13 cellular contexts compared by ENCODE assay signal in the genomic region with DNA sequence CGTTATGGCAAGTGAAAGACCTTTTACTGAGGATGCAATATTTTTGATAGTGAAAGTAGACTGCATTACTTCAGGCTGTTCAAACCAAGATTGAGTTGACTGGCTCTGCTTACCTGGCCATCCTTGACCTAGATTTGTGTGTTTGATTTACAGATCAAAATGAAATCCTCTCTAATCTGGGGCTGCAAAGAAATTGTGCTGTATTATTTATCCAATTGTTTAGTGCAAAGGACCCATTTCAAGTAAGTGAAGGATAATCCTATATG. TPM values are rescaled to one million over a fixed set of nuclear protein-coding genes. Genes with fewer than 3 reads are reported as not detected.
A peak's percentile ranks its signal among the peaks of the same experiment; 100 is the strongest.
DNase-seq lines count a peak whose midpoint lies in the region; ATAC-seq and TF ChIP-seq lines count a peak whose summit lies in the region.
"Had no signal": no experiment of that assay in that cellular context is flagged by ENCODE, and none has a peak within 500 bp of the region (broad histone marks: within the 10 kb centered on the region; RNA-seq: fewer than 3 reads in every experiment).

No MANE protein-coding gene starts in this region.

- no peaks in the 10 kb centered on the region for H3K9me3 Mint-ChIP-seq in activated naive CD8-positive, alpha-beta T cell (ENCODE audit: low read depth)
- H3K9me3 Mint-ChIP-seq in endothelial cell (ENCODE audit: unreplicated experiment), result no peaks in the 10 kb centered on the region
- H3K9me3 Mint-ChIP-seq: stimulated activated memory B cell treated with anti-CD40 and anti-IgM and Interleukin-4, amounts not matched to agents 10 μg/mL and 1 μg/mL and 100 μg/mL, for 72 hours had no signal

- H3K36me3 ChIP-seq in Loucy (ENCODE audit: insufficient read depth, low read length), result no peaks in the 10 kb centered on the region
- H3K36me3 ChIP-seq in stomach, result no peaks in the 10 kb centered on the region
- H3K36me3 ChIP-seq: Peyer's patch, WERI-Rb-1 had no signal

- no peaks in the 10 kb centered on the region for H3F3A ChIP-seq in Loucy (ENCODE audit: low read depth)

- H3K36me3 Mint-ChIP-seq in activated naive CD8-positive, alpha-beta T cell, result peaks cover 3% of the 10 kb centered on the region
- no peaks in the 10 kb centered on the region for H3K36me3 Mint-ChIP-seq in endothelial cell (ENCODE audit: low read depth, unreplicated experiment)
- H3K36me3 Mint-ChIP-seq: stimulated activated memory B cell treated with anti-CD40 and anti-IgM and Interleukin-4, amounts not matched to agents 10 μg/mL and 1 μg/mL and 100 μg/mL, for 72 hours had no signal

- TF ChIP-seq CTCF in Loucy (conservative IDR thresholded peaks at IDR 0.05; ENCODE audit: low read length) (no peak), stomach (IDR thresholded peaks at IDR 0.05) (no peak), endothelial cell (IDR thresholded peaks at IDR 0.05; ENCODE audit: unreplicated experiment) (no peak)

- no peaks in the 10 kb centered on the region for H3K9me2 ChIP-seq in Loucy (replicated peaks; ENCODE audit: low read depth, low read length)

- H3K79me2 ChIP-seq in Loucy (ENCODE audit: insufficient read depth, low read length), result no peaks in the 10 kb centered on the region

- peak overlapping the region; percentile 53 for H3K9ac ChIP-seq in Loucy (ENCODE audit: low read depth, low read length, poor library complexity, severe bottlenecking)

- H4K20me1 ChIP-seq in Loucy (ENCODE audit: insufficient read depth, low read length, poor library complexity, severe bottlenecking), result no peaks in the 10 kb centered on the region

- no peaks in the 10 kb centered on the region for H3K27me3 ChIP-seq in Loucy (ENCODE audit: insufficient read depth, low read length, poor library complexity, severe bottlenecking)
- no peaks in the 10 kb centered on the region for H3K27me3 ChIP-seq in stomach
- H3K27me3 ChIP-seq: Peyer's patch had no signal

- H3K27me3 Mint-ChIP-seq in activated naive CD8-positive, alpha-beta T cell, result no peaks in the 10 kb centered on the region
- H3K27me3 Mint-ChIP-seq in endothelial cell (ENCODE audit: unreplicated experiment), result no peaks in the 10 kb centered on the region
- H3K27me3 Mint-ChIP-seq: stimulated activated memory B cell treated with anti-CD40 and anti-IgM and Interleukin-4, amounts not matched to agents 10 μg/mL and 1 μg/mL and 100 μg/mL, for 72 hours had no signal

- peaks cover 43% of the 10 kb centered on the region for H3K4me1 Mint-ChIP-seq in activated naive CD8-positive, alpha-beta T cell (ENCODE audit: low read depth)
- peaks cover 9% of the 10 kb centered on the region for H3K4me1 Mint-ChIP-seq in endothelial cell (ENCODE audit: unreplicated experiment)
- H3K4me1 Mint-ChIP-seq: stimulated activated memory B cell treated with anti-CD40 and anti-IgM and Interleukin-4, amounts not matched to agents 10 μg/mL and 1 μg/mL and 100 μg/mL, for 72 hours had no signal

- H3K9me3 ChIP-seq in Loucy (ENCODE audit: insufficient read depth, low read depth, low read length), result no peaks in the 10 kb centered on the region
- H3K9me3 ChIP-seq in stomach, result no peaks in the 10 kb centered on the region
- H3K9me3 ChIP-seq: Peyer's patch had no signal

- intact Hi-C loops in stomach (cut with DNase I; ENCODE audit: low total_unique reads), result loop anchor here (10.0 kb wide), 1 partner anchor 313 kb away; no protein-coding TSS in a partner anchor

- no peak for ATAC-seq in HG03457 (IDR thresholded peaks at IDR 0.05; ENCODE audit: unreplicated experiment)
- ATAC-seq: stimulated activated memory B cell treated with anti-CD40 and anti-IgM and Interleukin-4, amounts not matched to agents 10 μg/mL and 1 μg/mL and 100 μg/mL, for 72 hours had no signal

- H3K4me1 ChIP-seq in Loucy (ENCODE audit: insufficient read depth, low read length, poor library complexity, severe bottlenecking) (peaks cover 13% of the 10 kb centered on the region), stomach (peaks cover 0 to 21% (median 12%) of the 10 kb centered on the region in 4 donors)
- H3K4me1 ChIP-seq: Peyer's patch had no signal

- peak overlapping the region; percentile 56 for H3K4me3 ChIP-seq in Loucy (ENCODE audit: low read length, poor library complexity, severe bottlenecking)
- H3K4me3 ChIP-seq in stomach, result no peak overlapping the region
- H3K4me3 ChIP-seq: Peyer's patch had no signal

- H3K4me2 ChIP-seq in Loucy (ENCODE audit: low read depth, low read length, poor library complexity, severe bottlenecking), result peak overlapping the region; percentile 71

- peak overlapping the region in 4 of 5 donors; percentile 35 to 68 (median 60) for H3K27ac ChIP-seq in stomach
- H3K27ac ChIP-seq: WERI-Rb-1 had no signal

- peak; percentile 46 for DNase-seq in iris pigment epithelial cell (ENCODE audit: low read depth)
- no peak for DNase-seq in stomach
- no peak for DNase-seq in foreskin melanocyte
- no peak for DNase-seq in endothelial cell (ENCODE audit: low spot score)
- DNase-seq: cerebellar nuclear complex; NCI-H187 treated with DMSO at 0.1 percent for 48 hours; Peyer's patch; stimulated activated CD4-positive, alpha-beta T cell treated with anti-CD3 and anti-CD28 coated beads, Interleukin-15, amount 100 ng/mL, for 24 hours; WERI-Rb-1 had no signal

- TF ChIP-seq POLR2A in stomach (IDR thresholded peaks at IDR 0.05), result no peak

- 4 to 31% (median 19%) methylated on average over 1 of the region's 1 CpG for WGBS in stomach, 5 donors

- no peak overlapping the region for H3K4me3 Mint-ChIP-seq in activated naive CD8-positive, alpha-beta T cell
- no peak overlapping the region for H3K4me3 Mint-ChIP-seq in endothelial cell (ENCODE audit: unreplicated experiment)
- H3K4me3 Mint-ChIP-seq: stimulated activated memory B cell treated with anti-CD40 and anti-IgM and Interleukin-4, amounts not matched to agents 10 μg/mL and 1 μg/mL and 100 μg/mL, for 72 hours had no signal

- peak overlapping the region; percentile 58 for H3K27ac Mint-ChIP-seq in activated naive CD8-positive, alpha-beta T cell
- H3K27ac Mint-ChIP-seq in endothelial cell (ENCODE audit: unreplicated experiment), result no peak overlapping the region
- H3K27ac Mint-ChIP-seq: stimulated activated memory B cell treated with anti-CD40 and anti-IgM and Interleukin-4, amounts not matched to agents 10 μg/mL and 1 μg/mL and 100 μg/mL, for 72 hours had no signal

- peak overlapping the region; percentile 93 for H2AFZ ChIP-seq in Loucy (ENCODE audit: low read length)

- no peak for TF ChIP-seq EP300 in stomach (IDR thresholded peaks at IDR 0.05)

RNA-seq across cellular contexts. Expression of a gene that starts 33.4 kb away (rescaled TPM):
- 10 to 100 TPM in 4 of 5 donors, 1 to 10 TPM in 1; 6.1 to 89.9 (median 66.9) TPM for total RNA-seq in stomach
- polyA plus RNA-seq in stomach, result 10 to 100 TPM; 12.1 to 21.4 (median 14.0) TPM
- 33.0 TPM for total RNA-seq in endothelial cell (ENCODE audit: unreplicated experiment)
